Comparison of ENCODE assay signal across 23 cellular contexts in genomic region chr5:179416906-179417470, GRCh38.
"Had no signal": no experiment of that assay in that cellular context is flagged by ENCODE, and none has a peak within 500 bp of the region (broad histone marks: within the 10 kb centered on the region; RNA-seq: fewer than 3 reads in every experiment).

No MANE protein-coding gene starts in this region.

- FAIRE-seq: endothelial cell of umbilical vein, small intestine had no signal

- ATAC-seq: activated T-cell treated with anti-CD3 and anti-CD28 coated beads, Interleukin-2, amount 50 U/mL, for 72 hours; esophagus mucosa; naive thymus-derived CD4-positive, alpha-beta T cell; stimulated activated memory B cell treated with anti-CD40 and anti-IgM and Interleukin-4, amounts not matched to agents 10 μg/mL and 1 μg/mL and 100 μg/mL, for 72 hours; WTC11 had no signal

- H3K27me3 ChIP-seq: hepatocyte, right lobe of liver, tibial nerve had no signal

- DNase-seq: activated CD4-positive, alpha-beta T cell treated with anti-CD3 and anti-CD28 coated beads, Interleukin-2, amount 50 U/mL, for 48 hours; activated effector memory CD4-positive, alpha-beta T cell treated with Interleukin-2 at 50 U/mL for 16 hours; activated naive CD4-positive, alpha-beta T cell treated with anti-CD3 and anti-CD28 coated beads for 36 hours; activated T-cell treated with anti-CD3 and anti-CD28 coated beads, Interleukin-2, amount 50 U/mL, for 72 hours; dermis blood vessel endothelial cell; effector memory CD4-positive, alpha-beta T cell; foreskin melanocyte; glutamatergic neuron; left ventricle myocardium inferior; naive thymus-derived CD4-positive, alpha-beta T cell; nucleus accumbens; small intestine; stimulated activated CD4-positive, alpha-beta T cell treated with anti-CD3 and anti-CD28 coated beads, Interleukin-2, amount 100 ng/mL, for 24 hours; stomach; T1000 had no signal

- H3K36me3 ChIP-seq: left ventricle myocardium inferior, right lobe of liver, stomach, suprapubic skin, tibial nerve had no signal

- H2AFZ ChIP-seq: hepatocyte had no signal

- H3K4me3 ChIP-seq: hepatocyte, left ventricle myocardium inferior, right lobe of liver, stomach, suprapubic skin, tibial nerve had no signal

- H3K4me1 ChIP-seq: left ventricle myocardium inferior, right lobe of liver, stomach, suprapubic skin, tibial nerve had no signal

- H3K27ac ChIP-seq: hepatocyte, left ventricle myocardium inferior, right lobe of liver, stomach, suprapubic skin, tibial nerve had no signal

- H3K4me2 ChIP-seq: hepatocyte had no signal

- H3K79me2 ChIP-seq: hepatocyte had no signal

- H3K9me3 ChIP-seq: left ventricle myocardium inferior, right lobe of liver, stomach, suprapubic skin, tibial nerve had no signal
